Comparison of ENCODE assay signal across 8 cellular contexts in the genomic region with DNA sequence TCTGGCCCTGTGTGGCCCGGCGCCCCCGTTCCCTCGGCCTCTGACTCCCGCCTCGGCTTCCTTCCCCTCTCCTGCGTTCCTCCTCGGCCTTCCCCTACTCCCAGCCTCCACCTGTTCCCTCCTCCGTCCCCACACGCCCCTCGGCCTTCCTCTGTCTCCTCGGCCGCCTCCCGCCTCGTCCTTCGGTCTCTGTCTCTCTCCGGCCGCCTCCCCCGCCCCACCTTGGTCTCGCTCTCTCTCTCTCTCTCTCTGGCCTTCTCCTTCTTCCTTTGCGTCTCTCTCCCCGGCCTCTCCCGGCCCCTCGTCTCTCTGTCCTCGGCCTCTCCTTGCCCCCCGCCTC. TPM values are rescaled to one million over a fixed set of nuclear protein-coding genes. Genes with fewer than 3 reads are reported as not detected.
A peak's percentile ranks its signal among the peaks of the same experiment; 100 is the strongest.
DNase-seq lines count a peak whose midpoint lies in the region; ATAC-seq and TF ChIP-seq lines count a peak whose summit lies in the region.

No MANE protein-coding gene starts in this region.

- H3K36me3 ChIP-seq in WERI-Rb-1 (peaks cover 51% of the 10 kb centered on the region), smooth muscle cell (ENCODE audit: low read depth) (no peaks in the 10 kb centered on the region)

- ATAC-seq in HG03095 (IDR thresholded peaks at IDR 0.05; ENCODE audit: unreplicated experiment) (peak; percentile 22), left ventricle myocardium superior (peak; percentile 2), sciatic nerve (no peak)

- intact Hi-C loops in left ventricle myocardium superior (cut with micrococcal nuclease): loop anchor here (10.0 kb wide), 2 partner anchors 52 to 92 kb away; no protein-coding TSS in a partner anchor
- intact Hi-C loops in sciatic nerve (cut with DNase I): no loop called here

- H3K27ac ChIP-seq in WERI-Rb-1: peak overlapping the region; percentile 91
- H3K27ac ChIP-seq in smooth muscle cell (ENCODE audit: low read depth): peak overlapping the region; percentile 60

- peak overlapping the region; percentile 87 for H3K4me2 ChIP-seq in smooth muscle cell

- DNase-seq in activated gamma-delta T cell treated with Interleukin-2 at 50 U/mL for 16 hours (peak; percentile 24), activated gamma-delta T cell (lab: John Stamatoyannopoulos, UW) (no peak), WERI-Rb-1 (peak; percentile 37), left ventricle myocardium superior (no peak), smooth muscle cell (lab: John Stamatoyannopoulos, UW; ENCODE audit: unreplicated experiment) (peak; percentile 44), GM20000 (ENCODE audit: low spot score) (no peak), sciatic nerve (ENCODE audit: low spot score) (no peak)

- peaks cover 33% of the 10 kb centered on the region for H3F3A ChIP-seq in smooth muscle cell (ENCODE audit: low read depth)

- H2AFZ ChIP-seq in smooth muscle cell (ENCODE audit: low read depth): no peak overlapping the region

- WGBS in smooth muscle cell (ENCODE audit: low lambda C conversion rate): 13% methylated on average over 4 of the region's 26 CpGs

- H3K9me3 ChIP-seq in WERI-Rb-1 (ENCODE audit: severe bottlenecking) (peaks cover 3% of the 10 kb centered on the region), smooth muscle cell (replicated peaks; ENCODE audit: low read depth) (no peaks in the 10 kb centered on the region)

- no peak for TF ChIP-seq CTCF in WERI-Rb-1 (IDR thresholded peaks at IDR 0.05; ENCODE audit: low read depth, low read length)
- TF ChIP-seq CTCF in smooth muscle cell (IDR thresholded peaks at IDR 0.05; ENCODE audit: borderline replicate concordance, insufficient read depth, poor library complexity, severe bottlenecking): no peak
- no peak for TF ChIP-seq CTCF in GM20000 (IDR thresholded peaks at IDR 0.05; ENCODE audit: extremely low read depth, missing control alignments)

- H4K20me1 ChIP-seq in smooth muscle cell (ENCODE audit: low read depth): peaks cover 41% of the 10 kb centered on the region

- H3K4me1 ChIP-seq in smooth muscle cell (ENCODE audit: low read depth): peaks cover 7% of the 10 kb centered on the region

- H3K9ac ChIP-seq in smooth muscle cell (ENCODE audit: low read depth): peak overlapping the region; percentile 88

- H3K79me2 ChIP-seq in smooth muscle cell (ENCODE audit: low read depth): peaks cover 46% of the 10 kb centered on the region

- H3K4me3 ChIP-seq in WERI-Rb-1 (ENCODE audit: low read depth, low read length): peak overlapping the region; percentile 92
- H3K4me3 ChIP-seq in smooth muscle cell: peak overlapping the region; percentile 84

- no peaks in the 10 kb centered on the region for H3K27me3 ChIP-seq in WERI-Rb-1 (ENCODE audit: insufficient read depth, low read depth, severe bottlenecking)
- H3K27me3 ChIP-seq in smooth muscle cell (ENCODE audit: low read depth): no peaks in the 10 kb centered on the region

RNA-seq across cellular contexts. Expression of gene GET4, which starts 0.6 kb away (rescaled TPM):
- total RNA-seq in left ventricle myocardium superior: 20.6 TPM
- total RNA-seq in smooth muscle cell: 17.0 and 26.3 TPM in 2 replicates
- polyA plus RNA-seq in smooth muscle cell: 39.9 and 52.3 TPM in 2 replicates
- total RNA-seq in sciatic nerve: 25.4 TPM

RNA-seq across cellular contexts. Expression of gene SUN1, which starts 44.7 kb away (rescaled TPM):
- total RNA-seq in left ventricle myocardium superior (186 TPM), smooth muscle cell (55.4 and 90.3 TPM in 2 replicates), sciatic nerve (207 TPM)
- polyA plus RNA-seq in smooth muscle cell: 50.7 and 70.6 TPM in 2 replicates

Comparison
In these comparisons a context has a peak if more than half of its experiments do, and no peak if none do; other contexts are left out.
1. DNase-seq: peak in activated gamma-delta T cell treated with Interleukin-2 at 50 U/mL for 16 hours (single experiment), WERI-Rb-1 (single experiment) and smooth muscle cell (single experiment); none in activated gamma-delta T cell (single experiment), left ventricle myocardium superior (single experiment), GM20000 (single experiment) and sciatic nerve (single experiment).